Comparison of ENCODE assay signal across 22 cellular contexts in genomic region chr9:4811824-4812223, GRCh38. TPM values are rescaled to one million over a fixed set of nuclear protein-coding genes. Genes with fewer than 3 reads are reported as not detected.
DNase-seq lines count a peak whose midpoint lies in the region; ATAC-seq, FAIRE-seq and TF ChIP-seq lines count a peak whose summit lies in the region.
"Had no signal": no experiment of that assay in that cellular context is flagged by ENCODE, and none has a peak within 500 bp of the region (broad histone marks: within the 10 kb centered on the region; RNA-seq: fewer than 3 reads in every experiment).

No MANE protein-coding gene starts in this region.

- no TSS peak for BruUV-seq in OCI-LY7 (replicated peaks; lab: Mats Ljungman, UMichigan)

- no peak for TF ChIP-seq EP300 in A549 (IDR thresholded peaks at IDR 0.05)

- no peak overlapping the region for H3K4me2 ChIP-seq in A549
- peak overlapping the region; percentile 70 for H3K4me2 ChIP-seq in Karpas-422 (ENCODE audit: low read depth, low read length, poor library complexity, severe bottlenecking)
- peak overlapping the region; percentile 61 for H3K4me2 ChIP-seq in OCI-LY7 (ENCODE audit: low read length)
- H3K4me2 ChIP-seq: BLaER1 had no signal

- CTCF ChIA-PET in A549 (lab: Yijun Ruan, JAX), result interaction anchor here (0.6 to 1.4 kb wide), 2 partner anchors 16 to 50 kb away, joined by 3 to 6 read pairs; no protein-coding TSS in a partner anchor
- CTCF ChIA-PET in OCI-LY7 (lab: Charles Lee; ENCODE audit: unreplicated experiment), result no interaction called here

- ATAC-seq in A549, result no peak

- no peak for TF ChIP-seq RAD21 in A549 (conservative IDR thresholded peaks at IDR 0.05 in 1 of 2, IDR thresholded peaks at IDR 0.05 in 1 of 2)

- H3K9ac ChIP-seq in Karpas-422 (ENCODE audit: low read length), result no peak overlapping the region
- H3K9ac ChIP-seq: BLaER1 had no signal

- no peaks in the 10 kb centered on the region for H3K27me3 ChIP-seq in Karpas-422 (ENCODE audit: low read length)
- H3K27me3 ChIP-seq: BE2C, BLaER1 had no signal

- H4K20me1 ChIP-seq in Karpas-422 (ENCODE audit: insufficient read depth, low read depth, low read length), result no peaks in the 10 kb centered on the region
- no peaks in the 10 kb centered on the region; the same call in 1 of the 2 replicates for H4K20me1 ChIP-seq in OCI-LY7 (ENCODE audit: insufficient read depth, low read length)

- no peak for TF ChIP-seq CTCF in A549 (IDR thresholded peaks at IDR 0.05)
- TF ChIP-seq CTCF in OCI-LY7 (conservative IDR thresholded peaks at IDR 0.05; ENCODE audit: low read length), result no peak

- H3K9me3 ChIP-seq in A549, result peaks cover 3% of the 10 kb centered on the region; the same call in 2 of the 3 replicates
- no peaks in the 10 kb centered on the region for H3K9me3 ChIP-seq in Karpas-422 (ENCODE audit: low read length)
- peaks cover 18% of the 10 kb centered on the region for H3K9me3 ChIP-seq in OCI-LY7 (ENCODE audit: low read length)
- H3K9me3 ChIP-seq: BE2C had no signal

- H3K4me1 ChIP-seq in A549 (peaks cover 8% of the 10 kb centered on the region; the same call in 2 of the 3 replicates), Karpas-422 (ENCODE audit: low read length) (peaks cover 39% of the 10 kb centered on the region), OCI-LY7 (ENCODE audit: insufficient read depth, low read length, poor library complexity, severe bottlenecking) (peaks cover 47% of the 10 kb centered on the region)
- H3K4me1 ChIP-seq: BE2C had no signal

- DNase-seq in A549 (ENCODE audit: low read depth in 1 of 2, low spot score in 1 of 2) (no peak), GM12891 (ENCODE audit: insufficient read length, low spot score) (no peak), Karpas-422 (no peak), OCI-LY7 (ENCODE audit: low spot score) (no peak), DMS153 treated with DMSO at 0.1 percent for 48 hours (lab: John Stamatoyannopoulos, UW; ENCODE audit: unreplicated experiment) (no peak), cortex of kidney (lab: John Stamatoyannopoulos, UW) (no peak), NCI-H526 treated with DMSO at 0.1 percent for 48 hours (lab: John Stamatoyannopoulos, UW) (no peak)
- DNase-seq in activated CD4-positive, CD25-positive, alpha-beta regulatory T cell (lab: John Stamatoyannopoulos, UW), result no peak
- DNase-seq: ACHN; BE2C; C1 segment of cervical spinal cord; CD4-positive, alpha-beta memory T cell; CD4-positive, CD25-positive, alpha-beta regulatory T cell; CD8-positive, alpha-beta memory T cell; COR-L47; DMS 273 treated with DMSO at 0.1 percent for 48 hours; DMS153; DMS79 treated with DMSO at 0.1 percent for 48 hours; EL; GDM1 had no signal

- H3K27ac ChIP-seq in A549 (no peak overlapping the region), Karpas-422 (ENCODE audit: low read length) (peak overlapping the region; percentile 75), OCI-LY7 (ENCODE audit: low read depth, low read length, poor library complexity, severe bottlenecking) (no peak overlapping the region)
- H3K27ac ChIP-seq: 22Rv1, BLaER1 had no signal

- H3K9me2 ChIP-seq in Karpas-422 (replicated peaks; ENCODE audit: insufficient read depth, low read length), result no peaks in the 10 kb centered on the region
- H3K9me2 ChIP-seq in OCI-LY7 (ENCODE audit: insufficient read depth, low read length), result no peaks in the 10 kb centered on the region

- TF ChIP-seq POLR2A in A549 (IDR thresholded peaks at IDR 0.05; ENCODE audit: low read length) (no peak), GM12891 (IDR thresholded peaks at IDR 0.05; ENCODE audit: low read depth, low read length) (no peak)

- H3K79me2 ChIP-seq in Karpas-422 (ENCODE audit: low read length) (peaks cover 95% of the 10 kb centered on the region), OCI-LY7 (ENCODE audit: insufficient read depth, low read depth, low read length) (peaks cover 94% of the 10 kb centered on the region)

- intact Hi-C loops in OCI-LY7 (cut with micrococcal nuclease; ENCODE audit: unreplicated experiment), result no loop called here

- POLR2A ChIA-PET in A549 (lab: Yijun Ruan, JAX) (no interaction called here), OCI-LY7 (lab: Charles Lee) (interaction anchor here (0.6 to 2.3 kb wide), 5 partner anchors 12 to 75 kb away, joined by 3 to 15 read pairs (median 4); no protein-coding TSS in a partner anchor)

- H2AFZ ChIP-seq in Karpas-422 (ENCODE audit: low read length) (no peak overlapping the region), OCI-LY7 (ENCODE audit: low read length) (no peak overlapping the region)

- FAIRE-seq in A549 (lab: Jason Lieb, UNC) (no peak), GM12891 (lab: Jason Lieb, UNC) (peak; percentile 52)

- H3K4me3 ChIP-seq in A549 (no peak overlapping the region), Karpas-422 (ENCODE audit: low read length) (no peak overlapping the region), OCI-LY7 (ENCODE audit: low read depth, low read length, poor library complexity, severe bottlenecking) (no peak overlapping the region)
- H3K4me3 ChIP-seq: BLaER1 had no signal

- H3K36me3 ChIP-seq in Karpas-422 (ENCODE audit: insufficient read depth, low read length) (no peaks in the 10 kb centered on the region), OCI-LY7 (ENCODE audit: insufficient read depth, low read length) (peaks cover 14% of the 10 kb centered on the region)
- H3K36me3 ChIP-seq: BE2C had no signal

TF ChIP-seq in A549, 52 proteins besides CTCF, POLR2A, EP300 and RAD21:
- no peak for TF ChIP-seq NFE2L2 (conservative IDR thresholded peaks at IDR 0.05; ENCODE audit: low read length)
- TF ChIP-seq MAFK (IDR thresholded peaks at IDR 0.05; ENCODE audit: partially characterized antibody), result peak; percentile 44
- TF ChIP-seq ZSCAN20 (CRISPR knock-in tag; IDR thresholded peaks at IDR 0.05), result no peak
- TF ChIP-seq ZFP36 (IDR thresholded peaks at IDR 0.05; ENCODE audit: borderline replicate concordance, partially characterized antibody), result no peak
TF ChIP-seq in A549: peak in this region for 1.

TF ChIP-seq in GM12891, 5 proteins besides CTCF, POLR2A, EP300 and RAD21:
- TF ChIP-seq POU2F2 (IDR thresholded peaks at IDR 0.05; ENCODE audit: low read depth, low read length) (no peak), PAX5 (IDR thresholded peaks at IDR 0.05; ENCODE audit: insufficient read depth, low read length, severe bottlenecking) (no peak), SPI1 (IDR thresholded peaks at IDR 0.05; ENCODE audit: low read depth, low read length) (no peak), TAF1 (IDR thresholded peaks at IDR 0.05; ENCODE audit: low read depth, low read length) (no peak)

RNA-seq across cellular contexts. Expression of gene RCL1, which starts 19.1 kb away (rescaled TPM):
- polyA plus RNA-seq in A549 (2011; rRNA removed), result 25.5 and 26.7 TPM in 2 replicates
- 30.0 and 33.4 TPM in 2 replicates for polyA plus RNA-seq in A549 (2012; cell fraction: cytosol; rRNA removed)
- 29.3 and 43.1 TPM in 2 replicates for polyA plus RNA-seq in A549 (2012; cell fraction: nucleus; rRNA removed)
- 27.5 to 30.0 TPM (median 29.4 TPM) in 3 replicates for polyA plus RNA-seq in A549 (2017; fragmentation: RNase III; extraction: RNeasy Plus Mini Kit Qiagen cat#74134 plus additional on column Dnase treatment)
- polyA minus RNA-seq in A549 (2011; rRNA and poly(A)+ RNA removed), result 43.1 and 43.3 TPM in 2 replicates
- 15.3 TPM for polyA plus RNA-seq in GM12891 (2012; ENCODE audit: low read depth, missing spikeins)
- 24.9 and 31.0 TPM in 2 replicates for total RNA-seq in Karpas-422 (2014; rRNA removed; shearing (Covaris generic); ENCODE audit: low replicate concordance)
- total RNA-seq in OCI-LY7 (2014; rRNA removed; shearing (Covaris generic)), result 25.0 and 27.5 TPM in 2 replicates
- total RNA-seq in OCI-LY7 (2022), result 26.8 and 31.3 TPM in 2 replicates
